In genomic region chr3:28726840-28727239, GRCh38 we compare ENCODE assay signal across 9 cellular contexts.
DNase-seq lines count a peak whose midpoint lies in the region; ATAC-seq and TF ChIP-seq lines count a peak whose summit lies in the region.
"Had no signal": no experiment of that assay in that cellular context is flagged by ENCODE, and none has a peak within 500 bp of the region (broad histone marks: within the 10 kb centered on the region; RNA-seq: fewer than 3 reads in every experiment).

No MANE protein-coding gene starts in this region.

- TF ChIP-seq CTCF in GM12872 (IDR thresholded peaks at IDR 0.05; ENCODE audit: insufficient read depth, low read depth, low read length) (peak; percentile 69), brain (conservative IDR thresholded peaks at IDR 0.05) (peak; percentile 47 to 61), liver (IDR thresholded peaks at IDR 0.05; ENCODE audit: low read depth, low read length, missing input control) (peak; percentile 69)

- no peak overlapping the region for H3K4me3 Mint-ChIP-seq in brain
- H3K4me3 Mint-ChIP-seq: stimulated activated naive CD8-positive, alpha-beta T cell treated with anti-CD3 and anti-CD28 coated beads, Interleukin-15, Interleukin-2, amounts not matched to agents 100 ng/mL and 50 ng/mL, for 24 hours had no signal

- no peak overlapping the region for H3K27ac Mint-ChIP-seq in brain
- H3K27ac Mint-ChIP-seq: stimulated activated naive CD8-positive, alpha-beta T cell treated with anti-CD3 and anti-CD28 coated beads, Interleukin-15, Interleukin-2, amounts not matched to agents 100 ng/mL and 50 ng/mL, for 24 hours had no signal

- no peaks in the 10 kb centered on the region for H3K4me1 Mint-ChIP-seq in brain

- no peak overlapping the region for H3K27ac ChIP-seq in liver (ENCODE audit: low read depth in 1 of 2, low read length in 2 of 2)

- DNase-seq in A172 (ENCODE audit: low spot score) = peak; percentile 48
- peak; percentile 34 for DNase-seq in NCI-H2029 treated with DMSO at 0.1 percent for 48 hours (lab: John Stamatoyannopoulos, UW)
- no peak for DNase-seq in cerebellum (ENCODE audit: low spot score)
- no peak for DNase-seq in central memory CD4-positive, alpha-beta T cell

- WGBS in liver = 25% methylated on average over 3 of the region's 3 CpGs

- peaks cover 4% of the 10 kb centered on the region for H3K36me3 Mint-ChIP-seq in brain

- no peaks in the 10 kb centered on the region for H3K27me3 ChIP-seq in liver (ENCODE audit: control insufficient read depth in 4 of 4, insufficient read depth in 4 of 4, low read length in 3 of 4)

- TF ChIP-seq RAD21 in liver (IDR thresholded peaks at IDR 0.05) = peak; percentile 89 to 90

- no peaks in the 10 kb centered on the region for H3K27me3 Mint-ChIP-seq in brain
- H3K27me3 Mint-ChIP-seq: stimulated activated naive CD8-positive, alpha-beta T cell treated with anti-CD3 and anti-CD28 coated beads, Interleukin-15, Interleukin-2, amounts not matched to agents 100 ng/mL and 50 ng/mL, for 24 hours had no signal

- H3K4me3 ChIP-seq in liver (ENCODE audit: low read depth in 1 of 3, low read length in 3 of 3) = no peak overlapping the region

- H3K9me3 ChIP-seq in liver (ENCODE audit: control insufficient read depth in 4 of 4, low read length in 3 of 4) = peaks cover 0 to 1% (median 0%) of the 10 kb centered on the region in 4 donors

- H3K4me1 ChIP-seq in liver (ENCODE audit: control insufficient read depth in 4 of 4, insufficient read depth in 4 of 4, low read length in 3 of 4) = no peaks in the 10 kb centered on the region

- peak; percentile 84 for ATAC-seq in HG02678 (IDR thresholded peaks at IDR 0.05; ENCODE audit: unreplicated experiment)

- peaks cover 0 to 7% (median under 1%) of the 10 kb centered on the region in 5 experiments for H3K9me3 Mint-ChIP-seq in brain

- no peak overlapping the region for H3K9ac ChIP-seq in liver (ENCODE audit: low read depth in 1 of 2, low read length in 2 of 2)

- no peaks in the 10 kb centered on the region for H3K36me3 ChIP-seq in liver (ENCODE audit: control insufficient read depth in 4 of 4, insufficient read depth in 3 of 4, low read depth in 1 of 4, low read length in 3 of 4)

TF ChIP-seq in liver, 16 proteins besides CTCF, POLR2A, EP300 and RAD21:
- TF ChIP-seq ATF3 (IDR thresholded peaks at IDR 0.05) (no peak), MAX (IDR thresholded peaks at IDR 0.05) (no peak), SP1 (IDR thresholded peaks at IDR 0.05) (peak; percentile 12), RXRA (IDR thresholded peaks at IDR 0.05) (peak; percentile 64 to 69), EGR1 (IDR thresholded peaks at IDR 0.05; ENCODE audit: low read depth in 2 of 2) (no peak), JUND (IDR thresholded peaks at IDR 0.05) (peak; percentile 18 to 55), GABPA (IDR thresholded peaks at IDR 0.05 in 1 of 2, conservative IDR thresholded peaks at IDR 0.05 in 1 of 2) (peak in 1 of 2 donors; percentile 22), REST (IDR thresholded peaks at IDR 0.05) (no peak), TAF1 (conservative IDR thresholded peaks at IDR 0.05) (no peak), YY1 (IDR thresholded peaks at IDR 0.05) (peak; percentile 42), NR2F2 (IDR thresholded peaks at IDR 0.05) (no peak), ZBTB33 (IDR thresholded peaks at IDR 0.05) (no peak), FOXA1 (IDR thresholded peaks at IDR 0.05) (no peak), FOXA2 (IDR thresholded peaks at IDR 0.05) (no peak), HNF4A (conservative IDR thresholded peaks at IDR 0.05) (peak; percentile 61 to 79), HNF4G (IDR thresholded peaks at IDR 0.05) (peak; percentile 12)

Comparison
In these comparisons a context has a peak if more than half of its experiments do, and no peak if none do; other contexts are left out.
1. DNase-seq: peak in A172 (single experiment) and NCI-H2029 treated with DMSO at 0.1 percent for 48 hours (single experiment); none in cerebellum (single experiment) and central memory CD4-positive, alpha-beta T cell (single experiment).
2. Peak in every context shown above with its lines, with median percentiles within 50 percentile points of each other: CTCF ChIP-seq.